ENCODE assay signal across 21 cellular contexts in the genomic region with DNA sequence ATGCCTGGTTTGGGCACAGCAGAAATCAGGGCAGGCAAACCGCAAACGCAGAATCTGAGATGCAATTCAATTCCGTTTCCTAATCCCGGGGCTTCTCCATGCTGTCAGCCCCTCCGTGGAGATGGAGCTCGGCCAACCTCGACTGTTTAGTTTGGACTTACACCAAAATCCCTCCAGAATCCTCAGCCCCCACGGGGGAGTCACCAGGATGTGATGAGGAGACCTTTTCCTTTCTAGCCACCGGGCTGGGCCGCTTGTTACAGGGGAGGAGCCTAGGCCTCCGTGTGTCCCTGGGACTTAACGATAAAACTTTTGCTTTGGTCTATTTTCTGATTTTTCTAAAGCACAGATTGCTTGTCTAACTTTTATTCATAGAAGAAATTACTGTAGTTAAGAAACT. TPM values are rescaled to one million over a fixed set of nuclear protein-coding genes. Genes with fewer than 3 reads are reported as not detected.
DNase-seq lines count a peak whose midpoint lies in the region; ATAC-seq and TF ChIP-seq lines count a peak whose summit lies in the region.
"Had no signal": no experiment of that assay in that cellular context is flagged by ENCODE, and none has a peak within 500 bp of the region (broad histone marks: within the 10 kb centered on the region; RNA-seq: fewer than 3 reads in every experiment).

No MANE protein-coding gene starts in this region.

- H3K4me3 Mint-ChIP-seq in mesothelial cell of epicardium: peak overlapping the region; percentile 33
- H3K4me3 Mint-ChIP-seq: CD4-positive, alpha-beta T cell had no signal

- H3K9me3 ChIP-seq in BLaER1 treated with 17β-estradiol and CSF1 and Interleukin-3, amounts not matched to agents 10 nM and 100 nM (replicated peaks in 1 of 11): no peaks in the 10 kb centered on the region
- H3K9me3 ChIP-seq in NT2/D1 (ENCODE audit: insufficient read depth, low read length) (no peaks in the 10 kb centered on the region), esophagus squamous epithelium (no peaks in the 10 kb centered on the region)

- no peaks in the 10 kb centered on the region for H3K36me3 Mint-ChIP-seq in mesothelial cell of epicardium

- peaks cover 9 to 83% (median 73%) of the 10 kb centered on the region in 10 experiments; a peak in 18 of 20 replicates for H3K4me1 ChIP-seq in BLaER1 treated with 17β-estradiol and CSF1 and Interleukin-3, amounts not matched to agents 10 nM and 100 nM
- no peaks in the 10 kb centered on the region for H3K4me1 ChIP-seq in NT2/D1 (ENCODE audit: insufficient read depth, insufficient read length)
- H3K4me1 ChIP-seq in esophagus squamous epithelium: peaks cover 0 to 5% (median 0%) of the 10 kb centered on the region in 3 donors

- TF ChIP-seq CTCF in choroid plexus epithelial cell (conservative IDR thresholded peaks at IDR 0.05; ENCODE audit: low read depth, low read length) (no peak), mesothelial cell of epicardium (IDR thresholded peaks at IDR 0.05; ENCODE audit: unreplicated experiment) (no peak), esophagus squamous epithelium (IDR thresholded peaks at IDR 0.05) (no peak)

- H3K9ac ChIP-seq in BLaER1 treated with 17β-estradiol and CSF1 and Interleukin-3, amounts not matched to agents 10 nM and 100 nM: peak overlapping the region in 1 of 11 experiments; percentile 2; a peak in 1 of 22 replicates
- H3K9ac ChIP-seq in NT2/D1 (ENCODE audit: insufficient read length, low read depth): peak overlapping the region; percentile 32

- H3K27me3 ChIP-seq in BLaER1 treated with 17β-estradiol and CSF1 and Interleukin-3, amounts not matched to agents 10 nM and 100 nM: peaks cover 0 to 10% (median 0%) of the 10 kb centered on the region in 11 experiments; a peak in 3 of 22 replicates
- H3K27me3 ChIP-seq in NT2/D1 (ENCODE audit: insufficient read depth, insufficient read length) (no peaks in the 10 kb centered on the region), esophagus squamous epithelium (no peaks in the 10 kb centered on the region)

- H3K4me1 Mint-ChIP-seq in mesothelial cell of epicardium: peaks cover 30% of the 10 kb centered on the region

- DNase-seq in NT2/D1 (ENCODE audit: low read depth, low spot score) (no peak), choroid plexus epithelial cell (ENCODE audit: low read depth) (peak; percentile 56), mesothelial cell of epicardium (ENCODE audit: low spot score in 2 of 2, unreplicated experiment in 2 of 2) (peak; percentile 56 to 69), esophagus squamous epithelium (lab: John Stamatoyannopoulos, UW) (no peak)
- DNase-seq in activated CD4-positive, alpha-beta T cell treated with anti-CD3 and anti-CD28 coated beads, Interleukin-2, amount 50 U/mL, for 1 hour: no peak
- DNase-seq in stimulated activated CD4-positive, alpha-beta T cell treated with anti-CD3 and anti-CD28 coated beads, Interleukin-4, amount 100 ng/mL, for 24 hours: no peak
- DNase-seq: ACHN; Calu3; CD4-positive, alpha-beta T cell; DND-41; GDM1; HCEC 1CT; NCI-H1417 treated with DMSO at 0.1 percent for 48 hours; NCI-H1930; NCI-H2171; NCI-H69 had no signal

- no peak overlapping the region for H3K27ac ChIP-seq in BLaER1 treated with 17β-estradiol and CSF1 and Interleukin-3, amounts not matched to agents 10 nM and 100 nM
- no peak overlapping the region for H3K27ac ChIP-seq in esophagus squamous epithelium

- H3K9me3 Mint-ChIP-seq in mesothelial cell of epicardium: no peaks in the 10 kb centered on the region
- H3K9me3 Mint-ChIP-seq: CD4-positive, alpha-beta T cell had no signal

- ATAC-seq in GM19463 (IDR thresholded peaks at IDR 0.05; ENCODE audit: unreplicated experiment): no peak
- ATAC-seq: GM12878 had no signal

- H3K27ac Mint-ChIP-seq in mesothelial cell of epicardium: peak overlapping the region; percentile 39
- H3K27ac Mint-ChIP-seq: CD4-positive, alpha-beta T cell had no signal

- no peak overlapping the region for H3K4me3 ChIP-seq in BLaER1 treated with 17β-estradiol and CSF1 and Interleukin-3, amounts not matched to agents 10 nM and 100 nM
- H3K4me3 ChIP-seq in NT2/D1 (ENCODE audit: insufficient read length, low read depth) (no peak overlapping the region), choroid plexus epithelial cell (ENCODE audit: low read depth, low read length) (no peak overlapping the region), esophagus squamous epithelium (no peak overlapping the region)
- H3K4me3 ChIP-seq: GM12878 had no signal

- WGBS in esophagus squamous epithelium, 2 donors: 43 to 51% methylated on average over 10 to 12 of the region's 12 CpGs

- intact Hi-C loops in esophagus squamous epithelium (cut with DNase I): loop anchor here (10.0 kb wide), 1 partner anchor 76 kb away; no protein-coding TSS in a partner anchor

- H3K4me2 ChIP-seq in BLaER1 treated with 17β-estradiol and CSF1 and Interleukin-3, amounts not matched to agents 10 nM and 100 nM: peak overlapping the region in 9 of 11 experiments; percentile 9 to 87 (median 72); a peak in 16 of 22 replicates

- H4K20me1 ChIP-seq in BLaER1 treated with 17β-estradiol and CSF1 and Interleukin-3, amounts not matched to agents 10 nM and 100 nM: no peaks in the 10 kb centered on the region

- H3K27me3 Mint-ChIP-seq in mesothelial cell of epicardium (ENCODE audit: low read depth): peaks cover 3% of the 10 kb centered on the region

- no peaks in the 10 kb centered on the region for H3K36me3 ChIP-seq in BLaER1 treated with 17β-estradiol and CSF1 and Interleukin-3, amounts not matched to agents 10 nM and 100 nM
- no peaks in the 10 kb centered on the region for H3K36me3 ChIP-seq in NT2/D1 (ENCODE audit: insufficient read depth, insufficient read length, low read length)
- no peaks in the 10 kb centered on the region for H3K36me3 ChIP-seq in esophagus squamous epithelium

- TF ChIP-seq POLR2A in esophagus squamous epithelium (IDR thresholded peaks at IDR 0.05): no peak

RNA-seq across cellular contexts. Expression of gene SLC2A7, which starts 7.9 kb away (rescaled TPM):
- not detected in 3 replicates for total RNA-seq in mesothelial cell of epicardium
- under 1 TPM in 1 of 4 donors, not detected in 3; 0.38 TPM for total RNA-seq in esophagus squamous epithelium
- total RNA-seq: Calu3; CD4-positive, alpha-beta T cell; GM12878; HT1080; LHCN-M2 had no signal

RNA-seq across cellular contexts. Expression of gene SLC2A5, which starts 51.1 kb away (rescaled TPM):
- 0.07 to 0.13 TPM (median 0.11 TPM) in 3 replicates for total RNA-seq in mesothelial cell of epicardium
- total RNA-seq in esophagus squamous epithelium: 1 to 10 TPM; 1.9 to 7.1 (median 4.2) TPM
- total RNA-seq: CD4-positive, alpha-beta T cell; HT1080 had no signal

Comparison
In these comparisons a context has a peak if more than half of its experiments do, and no peak if none do; other contexts are left out.
1. DNase-seq: peak in choroid plexus epithelial cell (single experiment) and mesothelial cell of epicardium (2 of 2); none in NT2/D1 (single experiment), activated CD4-positive, alpha-beta T cell treated with anti-CD3 and anti-CD28 coated beads, Interleukin-2, amount 50 U/mL, for 1 hour (single experiment), esophagus squamous epithelium (single experiment) and stimulated activated CD4-positive, alpha-beta T cell treated with anti-CD3 and anti-CD28 coated beads, Interleukin-4, amount 100 ng/mL, for 24 hours (single experiment).